In the genomic region with DNA sequence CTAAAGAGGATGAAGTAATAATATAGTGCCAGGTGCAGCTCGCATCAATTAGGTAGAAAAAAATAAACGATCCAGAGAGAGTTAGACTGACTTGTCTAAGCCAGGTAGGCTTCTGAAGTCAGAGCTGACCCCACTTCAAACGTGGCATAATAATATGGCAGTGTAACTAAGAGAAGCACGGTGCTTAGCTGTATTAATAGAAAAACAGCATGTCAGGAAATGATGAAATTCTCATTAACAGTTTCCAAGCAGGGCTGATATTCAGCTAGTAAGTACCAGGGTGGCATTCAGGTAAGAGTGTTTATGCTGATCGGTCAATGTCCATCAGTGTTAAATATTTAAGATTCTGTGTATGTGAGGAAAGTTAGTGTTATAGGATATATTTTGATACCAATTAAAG, we compare ENCODE assay signal across 15 cellular contexts.
DNase-seq lines count a peak whose midpoint lies in the region; ATAC-seq and TF ChIP-seq lines count a peak whose summit lies in the region.
"Had no signal": no experiment of that assay in that cellular context is flagged by ENCODE, and none has a peak within 500 bp of the region (broad histone marks: within the 10 kb centered on the region; RNA-seq: fewer than 3 reads in every experiment).

No MANE protein-coding gene starts in this region.

- CTCF ChIA-PET in activated CD4-positive, alpha-beta memory T cell treated with anti-CD3 and anti-CD28 coated beads, Interleukin-2, amount 10 ng/mL, durations not matched to agents 7 days and 5 days (lab: Charles Lee): interaction anchor here (1.3 kb wide), 1 partner anchor 25 kb away, joined by 4 read pairs; no protein-coding TSS in a partner anchor
- CTCF ChIA-PET in activated CD4-positive, alpha-beta memory T cell treated with anti-CD3 and anti-CD28 coated beads for 36 hours (lab: Charles Lee): no interaction called here

- peaks cover 5% of the 10 kb centered on the region for H3K9me3 Mint-ChIP-seq in activated CD4-positive, alpha-beta memory T cell treated with anti-CD3 and anti-CD28 coated beads, Interleukin-2, amount 10 ng/mL, durations not matched to agents 7 days and 5 days
- H3K9me3 Mint-ChIP-seq in activated CD4-positive, alpha-beta memory T cell treated with anti-CD3 and anti-CD28 coated beads for 36 hours: no peaks in the 10 kb centered on the region
- peaks cover 16% of the 10 kb centered on the region for H3K9me3 Mint-ChIP-seq in activated naive CD8-positive, alpha-beta T cell treated with anti-CD3 and anti-CD28 coated beads for 36 hours
- H3K9me3 Mint-ChIP-seq: CD8-positive, alpha-beta T cell had no signal

- H3K4me3 Mint-ChIP-seq in activated CD4-positive, alpha-beta memory T cell treated with anti-CD3 and anti-CD28 coated beads, Interleukin-2, amount 10 ng/mL, durations not matched to agents 7 days and 5 days: no peak overlapping the region
- no peak overlapping the region for H3K4me3 Mint-ChIP-seq in activated CD4-positive, alpha-beta memory T cell treated with anti-CD3 and anti-CD28 coated beads for 36 hours
- peak overlapping the region; percentile 42 for H3K4me3 Mint-ChIP-seq in activated naive CD8-positive, alpha-beta T cell treated with anti-CD3 and anti-CD28 coated beads for 36 hours
- H3K4me3 Mint-ChIP-seq: B cell; CD8-positive, alpha-beta T cell had no signal

- no peak for DNase-seq in activated CD4-positive, alpha-beta memory T cell treated with anti-CD3 and anti-CD28 coated beads, Interleukin-2, amount 10 ng/mL, durations not matched to agents 7 days and 5 days
- DNase-seq in activated CD4-positive, alpha-beta memory T cell treated with anti-CD3 and anti-CD28 coated beads for 36 hours: no peak
- DNase-seq in NCI-H1417 (lab: John Stamatoyannopoulos, UW) (peak in 2 of 3 experiments; percentile 65 to 92), gastrocnemius medialis (no peak), HPDE6-E6E7 (ENCODE audit: extremely low spot score) (no peak), amniotic stem cell (lab: John Stamatoyannopoulos, UW) (no peak)
- DNase-seq in activated naive CD8-positive, alpha-beta T cell treated with anti-CD3 and anti-CD28 coated beads for 36 hours: no peak
- DNase-seq: ACHN; CD8-positive, alpha-beta T cell; EL; H7; PC-9 had no signal

- H3K27ac ChIP-seq in DOHH2 (ENCODE audit: low read depth, low read length) (no peak overlapping the region), gastrocnemius medialis (no peak overlapping the region)
- H3K27ac ChIP-seq: PC-9 had no signal

- no peak for TF ChIP-seq POLR2A in gastrocnemius medialis (IDR thresholded peaks at IDR 0.05)

- no peaks in the 10 kb centered on the region for H3K79me2 ChIP-seq in DOHH2 (ENCODE audit: control insufficient read depth, low read length)

- ATAC-seq in gastrocnemius medialis: no peak
- ATAC-seq: CD8-positive, alpha-beta T cell; HepG2 had no signal

- POLR2A ChIA-PET in activated CD4-positive, alpha-beta memory T cell treated with anti-CD3 and anti-CD28 coated beads, Interleukin-2, amount 10 ng/mL, durations not matched to agents 7 days and 5 days (lab: Charles Lee): no interaction called here
- POLR2A ChIA-PET in activated CD4-positive, alpha-beta memory T cell treated with anti-CD3 and anti-CD28 coated beads for 36 hours (lab: Charles Lee): no interaction called here

- H3K4me1 ChIP-seq in DOHH2 (ENCODE audit: control insufficient read depth, low read length) (peaks cover 28% of the 10 kb centered on the region), gastrocnemius medialis (no peaks in the 10 kb centered on the region)

- H4K20me1 ChIP-seq in DOHH2 (ENCODE audit: control insufficient read depth, insufficient read depth, low read depth, low read length): no peaks in the 10 kb centered on the region

- intact Hi-C loops in activated CD4-positive, alpha-beta memory T cell treated with anti-CD3 and anti-CD28 coated beads for 36 hours (cut with micrococcal nuclease): no loop called here
- intact Hi-C loops in gastrocnemius medialis (cut with DNase I; ENCODE audit: low total_unique reads): no loop called here

- H3K36me3 Mint-ChIP-seq in activated CD4-positive, alpha-beta memory T cell treated with anti-CD3 and anti-CD28 coated beads, Interleukin-2, amount 10 ng/mL, durations not matched to agents 7 days and 5 days (ENCODE audit: low read depth): peaks cover 20% of the 10 kb centered on the region
- H3K36me3 Mint-ChIP-seq in activated CD4-positive, alpha-beta memory T cell treated with anti-CD3 and anti-CD28 coated beads for 36 hours: no peaks in the 10 kb centered on the region
- H3K36me3 Mint-ChIP-seq in activated naive CD8-positive, alpha-beta T cell treated with anti-CD3 and anti-CD28 coated beads for 36 hours: peaks cover 17% of the 10 kb centered on the region
- H3K36me3 Mint-ChIP-seq: CD8-positive, alpha-beta T cell had no signal

- H3F3A ChIP-seq in DOHH2 (ENCODE audit: control insufficient read depth, insufficient read depth): no peaks in the 10 kb centered on the region

- peaks cover 18% of the 10 kb centered on the region for H3K4me1 Mint-ChIP-seq in activated CD4-positive, alpha-beta memory T cell treated with anti-CD3 and anti-CD28 coated beads, Interleukin-2, amount 10 ng/mL, durations not matched to agents 7 days and 5 days
- peaks cover 23% of the 10 kb centered on the region for H3K4me1 Mint-ChIP-seq in activated CD4-positive, alpha-beta memory T cell treated with anti-CD3 and anti-CD28 coated beads for 36 hours (ENCODE audit: low read depth)
- peaks cover 33% of the 10 kb centered on the region for H3K4me1 Mint-ChIP-seq in activated naive CD8-positive, alpha-beta T cell treated with anti-CD3 and anti-CD28 coated beads for 36 hours

- peak overlapping the region; percentile 36 for H3K27ac Mint-ChIP-seq in activated CD4-positive, alpha-beta memory T cell treated with anti-CD3 and anti-CD28 coated beads, Interleukin-2, amount 10 ng/mL, durations not matched to agents 7 days and 5 days
- H3K27ac Mint-ChIP-seq in activated CD4-positive, alpha-beta memory T cell treated with anti-CD3 and anti-CD28 coated beads for 36 hours: no peak overlapping the region
- peak overlapping the region; percentile 78 for H3K27ac Mint-ChIP-seq in activated naive CD8-positive, alpha-beta T cell treated with anti-CD3 and anti-CD28 coated beads for 36 hours
- H3K27ac Mint-ChIP-seq: B cell; CD8-positive, alpha-beta T cell had no signal

- no peaks in the 10 kb centered on the region for H3K36me3 ChIP-seq in DOHH2 (ENCODE audit: control insufficient read depth, low read length)
- no peaks in the 10 kb centered on the region for H3K36me3 ChIP-seq in gastrocnemius medialis

- in situ Hi-C loops in gastrocnemius medialis (cut with MboI; ENCODE audit: low sequenced_read_pairs in 4 of 4): no loop called here

- H3K9me3 ChIP-seq in DOHH2 (ENCODE audit: control insufficient read depth, insufficient read depth, low read length): no peaks in the 10 kb centered on the region
- no peaks in the 10 kb centered on the region for H3K9me3 ChIP-seq in gastrocnemius medialis

- peak overlapping the region; percentile 48 for H3K4me2 ChIP-seq in DOHH2 (ENCODE audit: low read length)
- H3K4me2 ChIP-seq: PC-9 had no signal

- no peaks in the 10 kb centered on the region for H3K9me2 ChIP-seq in DOHH2 (replicated peaks; ENCODE audit: control insufficient read depth, low read length)

- peak overlapping the region; percentile 20; the same call in 1 of the 2 replicates for H3K4me3 ChIP-seq in DOHH2 (ENCODE audit: low read length)
- no peak overlapping the region for H3K4me3 ChIP-seq in gastrocnemius medialis
- H3K4me3 ChIP-seq: PC-9 had no signal

- TF ChIP-seq CTCF in DOHH2 (IDR thresholded peaks at IDR 0.05; ENCODE audit: low read depth, low read length, poor library complexity, severe bottlenecking): no peak
- TF ChIP-seq CTCF in gastrocnemius medialis (IDR thresholded peaks at IDR 0.05 in 4 of 5, conservative IDR thresholded peaks at IDR 0.05 in 1 of 5): no peak

- no peaks in the 10 kb centered on the region for H3K27me3 ChIP-seq in DOHH2 (ENCODE audit: control insufficient read depth, low read length)
- no peaks in the 10 kb centered on the region for H3K27me3 ChIP-seq in gastrocnemius medialis

- H3K27me3 Mint-ChIP-seq in activated CD4-positive, alpha-beta memory T cell treated with anti-CD3 and anti-CD28 coated beads, Interleukin-2, amount 10 ng/mL, durations not matched to agents 7 days and 5 days: no peaks in the 10 kb centered on the region
- H3K27me3 Mint-ChIP-seq in activated CD4-positive, alpha-beta memory T cell treated with anti-CD3 and anti-CD28 coated beads for 36 hours: no peaks in the 10 kb centered on the region
- H3K27me3 Mint-ChIP-seq in activated naive CD8-positive, alpha-beta T cell treated with anti-CD3 and anti-CD28 coated beads for 36 hours: no peaks in the 10 kb centered on the region
- H3K27me3 Mint-ChIP-seq: B cell had no signal

Comparison
In these comparisons a context has a peak if more than half of its experiments do, and no peak if none do; other contexts are left out.
1. DNase-seq: peak in NCI-H1417 (2 of 3); none in activated CD4-positive, alpha-beta memory T cell treated with anti-CD3 and anti-CD28 coated beads, Interleukin-2, amount 10 ng/mL, durations not matched to agents 7 days and 5 days (single experiment), activated CD4-positive, alpha-beta memory T cell treated with anti-CD3 and anti-CD28 coated beads for 36 hours (single experiment), activated naive CD8-positive, alpha-beta T cell treated with anti-CD3 and anti-CD28 coated beads for 36 hours (single experiment), gastrocnemius medialis (0 of 2), HPDE6-E6E7 (single experiment) and amniotic stem cell (single experiment).